Comparison of ENCODE assay signal across 25 cellular contexts in the genomic region with DNA sequence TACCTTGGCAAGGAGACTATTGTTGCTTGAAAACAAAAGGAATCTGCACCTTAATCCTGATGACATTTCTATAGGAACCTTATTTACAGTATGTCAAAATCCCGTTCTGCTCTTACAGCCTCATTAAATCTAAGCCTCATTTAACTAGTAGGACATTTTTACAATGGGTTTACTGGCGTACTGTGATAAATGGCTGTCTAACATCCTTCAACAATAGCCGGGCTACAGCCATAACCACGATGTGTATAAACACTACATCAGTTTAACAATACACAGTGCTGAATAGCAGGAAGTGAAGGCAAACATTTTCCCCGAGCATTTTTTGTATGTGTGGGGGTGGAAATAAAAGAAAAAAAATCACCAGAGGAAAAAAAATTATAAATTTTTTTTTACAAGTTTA.
DNase-seq lines count a peak whose midpoint lies in the region; TF ChIP-seq lines count a peak whose summit lies in the region.
"Had no signal": no experiment of that assay in that cellular context is flagged by ENCODE, and none has a peak within 500 bp of the region (broad histone marks: within the 10 kb centered on the region; RNA-seq: fewer than 3 reads in every experiment).

No MANE protein-coding gene starts in this region.

- no peaks in the 10 kb centered on the region for H3K9me3 ChIP-seq in smooth muscle cell (replicated peaks; ENCODE audit: low read depth)
- H3K9me3 ChIP-seq: esophagus muscularis mucosa, gastrocnemius medialis, right atrium auricular region, stomach, transverse colon had no signal

- no peaks in the 10 kb centered on the region for H3K36me3 ChIP-seq in smooth muscle cell (ENCODE audit: low read depth)
- H3K36me3 ChIP-seq: esophagus muscularis mucosa, gastrocnemius medialis, right atrium auricular region, stomach, transverse colon had no signal

- no peak overlapping the region for H3K4me3 Mint-ChIP-seq in endothelial cell (ENCODE audit: unreplicated experiment)
- H3K4me3 Mint-ChIP-seq: activated B cell treated with CpG ODN at 0.5 μM for 24 hours; activated naive CD8-positive, alpha-beta T cell treated with anti-CD3 and anti-CD28 coated beads for 36 hours; memory B cell; naive B cell had no signal

- H3F3A ChIP-seq in smooth muscle cell (ENCODE audit: low read depth), result no peaks in the 10 kb centered on the region

- no peak overlapping the region for H3K4me2 ChIP-seq in smooth muscle cell

- H3K27me3 Mint-ChIP-seq in endothelial cell (ENCODE audit: unreplicated experiment), result peaks cover 2% of the 10 kb centered on the region
- H3K27me3 Mint-ChIP-seq: activated B cell treated with CpG ODN at 0.5 μM for 24 hours, naive B cell had no signal

- H2AFZ ChIP-seq in smooth muscle cell (ENCODE audit: low read depth), result no peak overlapping the region

- H3K27me3 ChIP-seq in smooth muscle cell (ENCODE audit: low read depth), result no peaks in the 10 kb centered on the region
- H3K27me3 ChIP-seq: esophagus muscularis mucosa, gastrocnemius medialis, right atrium auricular region, stomach, transverse colon had no signal

- no peaks in the 10 kb centered on the region for H3K9me3 Mint-ChIP-seq in endothelial cell (ENCODE audit: unreplicated experiment)
- H3K9me3 Mint-ChIP-seq: activated B cell treated with CpG ODN at 0.5 μM for 24 hours; activated naive CD8-positive, alpha-beta T cell treated with anti-CD3 and anti-CD28 coated beads for 36 hours; memory B cell; naive B cell had no signal

- no peak overlapping the region for H3K27ac ChIP-seq in smooth muscle cell (ENCODE audit: low read depth)
- H3K27ac ChIP-seq: gastrocnemius medialis, right atrium auricular region, transverse colon had no signal

- no peaks in the 10 kb centered on the region for H3K79me2 ChIP-seq in smooth muscle cell (ENCODE audit: low read depth)

- H3K36me3 Mint-ChIP-seq in endothelial cell (ENCODE audit: low read depth, unreplicated experiment), result peaks cover 9% of the 10 kb centered on the region
- H3K36me3 Mint-ChIP-seq: activated naive CD8-positive, alpha-beta T cell treated with anti-CD3 and anti-CD28 coated beads for 36 hours; memory B cell; naive B cell had no signal

- TF ChIP-seq CTCF in endothelial cell (IDR thresholded peaks at IDR 0.05; ENCODE audit: unreplicated experiment) (no peak), smooth muscle cell (IDR thresholded peaks at IDR 0.05; ENCODE audit: borderline replicate concordance, insufficient read depth, poor library complexity, severe bottlenecking) (no peak)

- WGBS in smooth muscle cell (ENCODE audit: low lambda C conversion rate), result 23% methylated on average over 5 of the region's 5 CpGs

- H3K4me3 ChIP-seq in smooth muscle cell, result no peak overlapping the region
- H3K4me3 ChIP-seq: esophagus muscularis mucosa, gastrocnemius medialis, K562, right atrium auricular region, stomach, transverse colon had no signal

- H3K27ac Mint-ChIP-seq in endothelial cell (ENCODE audit: unreplicated experiment), result peak overlapping the region; percentile 79
- H3K27ac Mint-ChIP-seq: activated B cell treated with CpG ODN at 0.5 μM for 24 hours; activated naive CD8-positive, alpha-beta T cell treated with anti-CD3 and anti-CD28 coated beads for 36 hours; memory B cell; naive B cell had no signal

- H4K20me1 ChIP-seq in smooth muscle cell (ENCODE audit: low read depth), result no peaks in the 10 kb centered on the region

- H3K4me1 ChIP-seq in smooth muscle cell (ENCODE audit: low read depth), result peaks cover 20% of the 10 kb centered on the region

- H3K4me1 Mint-ChIP-seq in endothelial cell (ENCODE audit: unreplicated experiment), result peaks cover 72% of the 10 kb centered on the region
- H3K4me1 Mint-ChIP-seq: activated B cell treated with CpG ODN at 0.5 μM for 24 hours, memory B cell, naive B cell had no signal

- no peak overlapping the region for H3K9ac ChIP-seq in smooth muscle cell (ENCODE audit: low read depth)

- DNase-seq in NCI-H345 (lab: John Stamatoyannopoulos, UW) (peak; percentile 1), NCI-H345 treated with DMSO at 0.1 percent for 48 hours (lab: John Stamatoyannopoulos, UW; ENCODE audit: unreplicated experiment) (no peak), NCI-H2081 (lab: John Stamatoyannopoulos, UW) (peak; percentile 48 to 81), endothelial cell (ENCODE audit: low spot score) (no peak), renal cortical epithelial cell (ENCODE audit: low read depth) (peak; percentile 18), mesenteric fat pad (ENCODE audit: low spot score) (no peak), smooth muscle cell (lab: John Stamatoyannopoulos, UW; ENCODE audit: unreplicated experiment) (no peak), NCI-H2107 treated with DMSO at 0.1 percent for 48 hours (lab: John Stamatoyannopoulos, UW; ENCODE audit: unreplicated experiment) (no peak)
- DNase-seq: activated B cell treated with CpG ODN at 0.5 μM for 24 hours; activated CD4-positive, alpha-beta T cell treated with anti-CD3 and anti-CD28 coated beads, Interleukin-2, amount 50 U/mL, for 48 hours; activated CD8-positive, alpha-beta memory T cell treated with anti-CD3 and anti-CD28 coated beads, Interleukin-2, amount 50 U/mL, for 48 hours; activated naive CD8-positive, alpha-beta T cell treated with anti-CD3 and anti-CD28 coated beads for 36 hours; gastrocnemius medialis; kidney; MM.1S; naive B cell; NCI-H510A; occipital lobe; stimulated activated CD4-positive, alpha-beta T cell treated with anti-CD3 and anti-CD28 coated beads, Interleukin-12 subunit alpha, Interleukin-12 subunit beta, amount 100 ng/mL, for 4 hours; stomach; transverse colon had no signal

Comparison
In these comparisons a context has a peak if more than half of its experiments do, and no peak if none do; other contexts are left out.
1. DNase-seq: peak in NCI-H345 (single experiment), NCI-H2081 (2 of 2) and renal cortical epithelial cell (single experiment); none in NCI-H345 treated with DMSO at 0.1 percent for 48 hours (single experiment), endothelial cell (single experiment), mesenteric fat pad (single experiment), smooth muscle cell (single experiment) and NCI-H2107 treated with DMSO at 0.1 percent for 48 hours (single experiment).